Comparison of ENCODE assay signal across 18 cellular contexts in the genomic region with DNA sequence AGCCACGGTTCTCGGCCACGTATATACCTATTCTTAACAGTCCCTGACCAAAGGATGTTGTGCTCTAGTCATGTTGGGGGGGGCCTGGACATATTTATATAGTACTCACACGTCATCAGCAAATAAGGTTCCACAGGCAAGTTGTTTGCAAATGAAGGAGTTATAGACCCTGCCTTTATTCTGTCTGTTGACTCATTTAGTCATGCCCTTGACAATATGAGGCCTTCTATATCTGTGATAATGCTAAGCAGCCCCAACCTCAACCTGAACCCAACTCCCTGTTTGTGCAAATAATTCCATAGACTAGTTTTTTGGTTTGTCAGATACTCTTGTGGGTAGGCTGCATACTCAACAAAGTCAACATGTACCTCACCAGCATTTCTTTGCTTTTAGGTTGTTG.
"Had no signal": no experiment of that assay in that cellular context is flagged by ENCODE, and none has a peak within 500 bp of the region (broad histone marks: within the 10 kb centered on the region; RNA-seq: fewer than 3 reads in every experiment).

No MANE protein-coding gene starts in this region.

- ATAC-seq: gastroesophageal sphincter, left cardiac atrium, left ventricle myocardium superior, natural killer cell had no signal

- H3K9me3 ChIP-seq: thyroid gland had no signal

- H3K4me3 Mint-ChIP-seq: natural killer cell, neural crest cell had no signal

- H3K27ac Mint-ChIP-seq: natural killer cell had no signal

- DNase-seq: effector memory CD4-positive, alpha-beta T cell; esophagus squamous epithelium; foreskin fibroblast; glutamatergic neuron; left cardiac atrium; left ventricle myocardium superior; mesendoderm; natural killer cell; posterior cingulate gyrus; sigmoid colon; stimulated activated naive CD4-positive, alpha-beta T cell treated with Interleukin-2 at 50 U/mL for 16 hours; thyroid gland; upper lobe of left lung; uterus had no signal

- H3K27ac ChIP-seq: esophagus squamous epithelium, gastroesophageal sphincter, sigmoid colon, skin epidermis, suprapubic skin, thyroid gland, upper lobe of left lung, uterus had no signal

- H3K27me3 ChIP-seq: esophagus squamous epithelium, gastroesophageal sphincter, sigmoid colon, suprapubic skin, thyroid gland, upper lobe of left lung, uterus had no signal

- H3K4me1 ChIP-seq: gastroesophageal sphincter, sigmoid colon, suprapubic skin, thyroid gland, upper lobe of left lung, uterus had no signal

- H3K4me3 ChIP-seq: gastroesophageal sphincter, sigmoid colon, skin epidermis, suprapubic skin, thyroid gland, upper lobe of left lung, uterus had no signal

- H3K36me3 ChIP-seq: uterus had no signal
